ENCODE assay signal across 21 cellular contexts in genomic region chr10:88411772-88412349, GRCh38.
DNase-seq lines count a peak whose midpoint lies in the region; ATAC-seq, FAIRE-seq and TF ChIP-seq lines count a peak whose summit lies in the region.
"Had no signal": no experiment of that assay in that cellular context is flagged by ENCODE, and none has a peak within 500 bp of the region (broad histone marks: within the 10 kb centered on the region; RNA-seq: fewer than 3 reads in every experiment).

No MANE protein-coding gene starts in this region.

- H4K20me1 ChIP-seq in GM12878 (ENCODE audit: control insufficient read depth, insufficient read depth) = no peaks in the 10 kb centered on the region

- H3K9ac ChIP-seq in GM12878 (ENCODE audit: control insufficient read depth, insufficient read depth, low read length) = no peak overlapping the region

- in situ Hi-C loops in GM12878 (cut with MboI) = no loop called here

- no peak for TF ChIP-seq EP300 in GM12878 (IDR thresholded peaks at IDR 0.05; ENCODE audit: borderline replicate concordance in 1 of 2, control insufficient read depth in 1 of 2, low read depth in 2 of 2, low read length in 2 of 2)

- no peaks in the 10 kb centered on the region for H3K27me3 ChIP-seq in GM12878 (replicated peaks in 1 of 2; ENCODE audit: control insufficient read depth in 2 of 2, insufficient read depth in 2 of 2, low read length in 1 of 2)
- H3K27me3 ChIP-seq: spleen, thyroid gland had no signal

- no peaks in the 10 kb centered on the region for H3K79me2 ChIP-seq in GM12878 (ENCODE audit: control insufficient read depth, insufficient read depth, low read length)

- intact Hi-C loops in GM12878 (cut with micrococcal nuclease; ENCODE audit: unreplicated experiment) = no loop called here
- intact Hi-C loops in posterior vena cava (cut with DNase I) = no loop called here

- ATAC-seq in GM12878 (peak; percentile 43), GM21447 (IDR thresholded peaks at IDR 0.05; ENCODE audit: unreplicated experiment) (no peak), GM19395 (IDR thresholded peaks at IDR 0.05; ENCODE audit: unreplicated experiment) (no peak)
- ATAC-seq: WTC11 had no signal

- peak; percentile 3 for DNase-seq in stimulated activated CD4-positive, alpha-beta T cell treated with anti-CD3 and anti-CD28 coated beads, Interleukin-15, amount 100 ng/mL, for 24 hours
- no peak for DNase-seq in stimulated activated CD4-positive, alpha-beta T cell treated with anti-CD3 and anti-CD28 coated beads, Interleukin-12 subunit alpha, Interleukin-12 subunit beta, amount 100 ng/mL, for 4 hours
- DNase-seq in MV-4-11 (lab: John Stamatoyannopoulos, UW) (peak; percentile 55), GM12878 (ENCODE audit: low read depth, low spot score) (no peak), NCI-H82 (lab: John Stamatoyannopoulos, UW) (no peak), posterior vena cava (ENCODE audit: low spot score) (no peak)
- DNase-seq: activated CD8-positive, alpha-beta memory T cell treated with anti-CD3 and anti-CD28 coated beads for 24 hours; CD4-positive, CD25-positive, alpha-beta regulatory T cell; dermis blood vessel endothelial cell; kidney glomerular epithelial cell; NCI-H146; NCI-H226; NK-92 treated with Interleukin-12 subunit alpha and Interleukin-12 subunit beta, amount 100 ng/mL, for 24 hours; psoas muscle; SHP77; spleen; thyroid gland had no signal

- H2AFZ ChIP-seq in GM12878 (ENCODE audit: control insufficient read depth, low read depth, low read length) = peak overlapping the region; percentile 5; the same call in 1 of the 2 replicates

- no peaks in the 10 kb centered on the region for H3K36me3 ChIP-seq in GM12878 (ENCODE audit: control insufficient read depth in 2 of 2, insufficient read depth in 2 of 2, low read length in 1 of 2)
- H3K36me3 ChIP-seq: spleen, thyroid gland had no signal

- POLR2A ChIA-PET in GM12878 (lab: Charles Lee) = no interaction called here

- H3K27ac ChIP-seq in GM12878 (ENCODE audit: control insufficient read depth, insufficient read depth) = 0 out of 2 replicates have a peak overlapping the region, but pooled peaks have one; percentile 26
- H3K27ac ChIP-seq: psoas muscle, spleen, thyroid gland had no signal

- BruUV-seq in GM12878 (replicated peaks; lab: Mats Ljungman, UMichigan) = no TSS peak

- TF ChIP-seq POLR2A in GM12878 (IDR thresholded peaks at IDR 0.05; ENCODE audit: low read depth, low read length) = no peak

- no peak for FAIRE-seq in GM12878 (lab: Jason Lieb, UNC)
- FAIRE-seq: frontal cortex had no signal

- CTCF ChIA-PET in GM12878 (lab: Yijun Ruan, JAX) = interaction anchor here (1.0 kb wide), 1 partner anchor 21 kb away, joined by 3 read pairs; no protein-coding TSS in a partner anchor

- H3K4me2 ChIP-seq in GM12878 (ENCODE audit: control insufficient read depth, insufficient read depth) = peak overlapping the region; percentile 11; the same call in 1 of the 2 replicates

- H3K4me1 ChIP-seq in GM12878 (ENCODE audit: control insufficient read depth, insufficient read depth, low read length) = peaks cover 33% of the 10 kb centered on the region
- H3K4me1 ChIP-seq: thyroid gland had no signal

- H3K9me3 ChIP-seq in GM12878 (replicated peaks; ENCODE audit: control insufficient read depth, insufficient read depth, low read length) = no peaks in the 10 kb centered on the region; the same call in 2 of the 3 replicates
- H3K9me3 ChIP-seq: psoas muscle, spleen, thyroid gland had no signal

- H3K4me3 ChIP-seq in GM12878 = no peak overlapping the region
- H3K4me3 ChIP-seq: psoas muscle, spleen, thyroid gland had no signal

- SMC1A ChIA-PET in GM12878 (lab: Charles Lee; ENCODE audit: uncharacterized antibody, unreplicated experiment) = interaction anchor here (2.3 kb wide), 1 partner anchor 140 kb away, joined by 6 read pairs; no protein-coding TSS in a partner anchor

- no peak for TF ChIP-seq RAD21 in GM12878 (IDR thresholded peaks at IDR 0.05; ENCODE audit: insufficient read depth, low read depth, low read length)

- TF ChIP-seq CTCF in GM12878 (IDR thresholded peaks at IDR 0.05 in 2 of 3, conservative IDR thresholded peaks at IDR 0.05 in 1 of 3; ENCODE audit: control insufficient read depth in 2 of 3, extremely low read depth in 1 of 3, insufficient read depth in 1 of 3, low read depth in 3 of 3, low read length in 3 of 3) = no peak

- RAD21 ChIA-PET in GM12878 (lab: Charles Lee; ENCODE audit: unreplicated experiment) = no interaction called here

- WGBS in GM12878 (ENCODE audit: insufficient coverage, insufficient replicate concordance, low lambda C conversion rate, missing lambda C conversion rate) = 43% methylated on average over 6 of the region's 6 CpGs

TF ChIP-seq in GM12878, 131 proteins besides CTCF, POLR2A, EP300 and RAD21:
- no peak for TF ChIP-seq SREBF1 (IDR thresholded peaks at IDR 0.05; ENCODE audit: low read length)
- peak; percentile 90 for TF ChIP-seq RUNX3 (IDR thresholded peaks at IDR 0.05; ENCODE audit: low read length)
- no peak for TF ChIP-seq STAT3 (IDR thresholded peaks at IDR 0.05; ENCODE audit: low read depth, low read length)
- no peak for TF ChIP-seq ZNF592 (IDR thresholded peaks at IDR 0.05)
- TF ChIP-seq CBFB (IDR thresholded peaks at IDR 0.05; ENCODE audit: low read depth) = 0 out of 2 replicates have a peak, but pooled peaks have one; percentile 37
TF ChIP-seq in GM12878: peak in this region for 2.

Comparison
In these comparisons a context has a peak if more than half of its experiments do, and no peak if none do; other contexts are left out.
1. DNase-seq: peak in stimulated activated CD4-positive, alpha-beta T cell treated with anti-CD3 and anti-CD28 coated beads, Interleukin-15, amount 100 ng/mL, for 24 hours (single experiment) and MV-4-11 (single experiment); none in stimulated activated CD4-positive, alpha-beta T cell treated with anti-CD3 and anti-CD28 coated beads, Interleukin-12 subunit alpha, Interleukin-12 subunit beta, amount 100 ng/mL, for 4 hours (single experiment), GM12878 (single experiment), NCI-H82 (single experiment) and posterior vena cava (single experiment).